ENCODE assay signal across 20 cellular contexts in genomic region chr4:141898336-141898735, GRCh38.
DNase-seq lines count a peak whose midpoint lies in the region; ATAC-seq and TF ChIP-seq lines count a peak whose summit lies in the region.
"Had no signal": no experiment of that assay in that cellular context is flagged by ENCODE, and none has a peak within 500 bp of the region (broad histone marks: within the 10 kb centered on the region; RNA-seq: fewer than 3 reads in every experiment).

No MANE protein-coding gene starts in this region.

- H3K9me3 Mint-ChIP-seq in mesothelial cell of epicardium = peaks cover 4% of the 10 kb centered on the region
- H3K9me3 Mint-ChIP-seq: activated CD4-positive, alpha-beta T cell treated with anti-CD3 and anti-CD28 coated beads, Interleukin-2, amount 10 ng/mL, durations not matched to agents 7 days and 5 days; activated naive CD8-positive, alpha-beta T cell treated with anti-CD3 and anti-CD28 coated beads, Interleukin-2, amount 50 U/mL, for 24 hours; brain; stimulated activated naive CD8-positive, alpha-beta T cell treated with anti-CD3 and anti-CD28 coated beads, Interleukin-15, amount 100 ng/mL, for 72 hours had no signal

- H4K20me1 ChIP-seq in GM23248 (ENCODE audit: insufficient read depth) = no peaks in the 10 kb centered on the region
- H4K20me1 ChIP-seq in OCI-LY3 (ENCODE audit: insufficient read depth, low read length) = no peaks in the 10 kb centered on the region

- H3K79me2 ChIP-seq in GM23248 (ENCODE audit: insufficient read depth) (no peaks in the 10 kb centered on the region), OCI-LY3 (ENCODE audit: low read length) (no peaks in the 10 kb centered on the region)

- H3K4me1 ChIP-seq in GM23248 (ENCODE audit: insufficient read depth) (peaks cover 27% of the 10 kb centered on the region), OCI-LY3 (ENCODE audit: low read length) (peaks cover 19% of the 10 kb centered on the region)
- H3K4me1 ChIP-seq: colonic mucosa, left lung, tibial nerve had no signal

- no peak overlapping the region for H3K4me3 Mint-ChIP-seq in mesothelial cell of epicardium
- H3K4me3 Mint-ChIP-seq: activated CD4-positive, alpha-beta T cell treated with anti-CD3 and anti-CD28 coated beads, Interleukin-2, amount 10 ng/mL, durations not matched to agents 7 days and 5 days; activated naive CD8-positive, alpha-beta T cell treated with anti-CD3 and anti-CD28 coated beads, Interleukin-2, amount 50 U/mL, for 24 hours; brain; CD4-positive, alpha-beta memory T cell; stimulated activated naive CD8-positive, alpha-beta T cell treated with anti-CD3 and anti-CD28 coated beads, Interleukin-15, amount 100 ng/mL, for 72 hours had no signal

- peak overlapping the region; percentile 43 for H3K4me2 ChIP-seq in GM23248 (ENCODE audit: unreplicated experiment)
- H3K4me2 ChIP-seq in OCI-LY3 (ENCODE audit: low read length) = peak overlapping the region; percentile 59

- H3K36me3 ChIP-seq in GM23248 (ENCODE audit: low read depth) (no peaks in the 10 kb centered on the region), OCI-LY3 (replicated peaks; ENCODE audit: low read depth, low read length) (no peaks in the 10 kb centered on the region)
- H3K36me3 ChIP-seq: colonic mucosa, left lung, tibial nerve had no signal

- H3K9ac ChIP-seq in GM23248 = peak overlapping the region; percentile 11; the same call in 1 of the 2 replicates
- no peak overlapping the region for H3K9ac ChIP-seq in OCI-LY3 (ENCODE audit: low read length)

- peak overlapping the region; percentile 90 for H3K27ac Mint-ChIP-seq in mesothelial cell of epicardium
- H3K27ac Mint-ChIP-seq: activated CD4-positive, alpha-beta T cell treated with anti-CD3 and anti-CD28 coated beads, Interleukin-2, amount 10 ng/mL, durations not matched to agents 7 days and 5 days; activated naive CD8-positive, alpha-beta T cell treated with anti-CD3 and anti-CD28 coated beads, Interleukin-2, amount 50 U/mL, for 24 hours; CD4-positive, alpha-beta memory T cell; stimulated activated naive CD8-positive, alpha-beta T cell treated with anti-CD3 and anti-CD28 coated beads, Interleukin-15, amount 100 ng/mL, for 72 hours had no signal

- 10 to 26% methylated on average over 2 of the region's 2 CpGs for WGBS in GM23248 (ENCODE audit: low coverage in 1 of 2, low lambda C conversion rate in 2 of 2, missing lambda C conversion rate in 2 of 2), 2 experiments

- peaks cover 2% of the 10 kb centered on the region for H3K36me3 Mint-ChIP-seq in mesothelial cell of epicardium
- H3K36me3 Mint-ChIP-seq: brain; CD4-positive, alpha-beta memory T cell had no signal

- in situ Hi-C loops in GM23248 (cut with MboI) = no loop called here

- H3K27me3 ChIP-seq in GM23248 (replicated peaks; ENCODE audit: insufficient read depth) (no peaks in the 10 kb centered on the region), OCI-LY3 (ENCODE audit: low read depth, low read length) (no peaks in the 10 kb centered on the region)
- H3K27me3 ChIP-seq: colonic mucosa, left lung, tibial nerve had no signal

- H3K4me3 ChIP-seq in GM23248 (no peak overlapping the region), OCI-LY3 (ENCODE audit: low read length) (peak overlapping the region; percentile 33)
- H3K4me3 ChIP-seq: colonic mucosa, GM12878, left lung, tibial nerve had no signal

- H3K27ac ChIP-seq in GM23248 = no peak overlapping the region
- H3K27ac ChIP-seq in OCI-LY3 (ENCODE audit: low read length) = no peak overlapping the region
- H3K27ac ChIP-seq: colonic mucosa, left lung, tibial nerve had no signal

- peak overlapping the region; percentile 82 for H2AFZ ChIP-seq in GM23248
- peak overlapping the region; percentile 16 for H2AFZ ChIP-seq in OCI-LY3 (ENCODE audit: low read depth, low read length)

- TF ChIP-seq CTCF in OCI-LY3 (IDR thresholded peaks at IDR 0.05; ENCODE audit: low read depth, low read length) = no peak
- no peak for TF ChIP-seq CTCF in mesothelial cell of epicardium (IDR thresholded peaks at IDR 0.05; ENCODE audit: unreplicated experiment)

- H3K27me3 Mint-ChIP-seq in mesothelial cell of epicardium (ENCODE audit: low read depth) = no peaks in the 10 kb centered on the region
- H3K27me3 Mint-ChIP-seq: activated CD4-positive, alpha-beta T cell treated with anti-CD3 and anti-CD28 coated beads, Interleukin-2, amount 10 ng/mL, durations not matched to agents 7 days and 5 days; activated naive CD8-positive, alpha-beta T cell treated with anti-CD3 and anti-CD28 coated beads, Interleukin-2, amount 50 U/mL, for 24 hours had no signal

- H3K4me1 Mint-ChIP-seq in mesothelial cell of epicardium = peaks cover 44% of the 10 kb centered on the region
- H3K4me1 Mint-ChIP-seq: activated CD4-positive, alpha-beta T cell treated with anti-CD3 and anti-CD28 coated beads, Interleukin-2, amount 10 ng/mL, durations not matched to agents 7 days and 5 days; activated naive CD8-positive, alpha-beta T cell treated with anti-CD3 and anti-CD28 coated beads, Interleukin-2, amount 50 U/mL, for 24 hours; brain; stimulated activated naive CD8-positive, alpha-beta T cell treated with anti-CD3 and anti-CD28 coated beads, Interleukin-15, amount 100 ng/mL, for 72 hours had no signal

- peaks cover 7% of the 10 kb centered on the region; the same call in 1 of the 2 replicates for H3F3A ChIP-seq in GM23248 (ENCODE audit: insufficient read depth)

- ATAC-seq in HG03378 (IDR thresholded peaks at IDR 0.05; ENCODE audit: unreplicated experiment) (no peak), HG03097 (IDR thresholded peaks at IDR 0.05; ENCODE audit: low FRiP score, unreplicated experiment) (no peak), HG02678 (IDR thresholded peaks at IDR 0.05; ENCODE audit: unreplicated experiment) (no peak)
- ATAC-seq: activated naive CD8-positive, alpha-beta T cell treated with anti-CD3 and anti-CD28 coated beads, Interleukin-2, amount 50 U/mL, for 24 hours; GM12878; left lung; stimulated activated naive CD8-positive, alpha-beta T cell treated with anti-CD3 and anti-CD28 coated beads, Interleukin-15, amount 100 ng/mL, for 72 hours had no signal

- H3K9me3 ChIP-seq in GM23248 (ENCODE audit: low read depth) (no peaks in the 10 kb centered on the region), OCI-LY3 (ENCODE audit: insufficient read depth, low read length) (no peaks in the 10 kb centered on the region)
- H3K9me3 ChIP-seq: colonic mucosa, left lung, tibial nerve had no signal

- no peaks in the 10 kb centered on the region for H3K9me2 ChIP-seq in GM23248 (ENCODE audit: insufficient read depth)

- DNase-seq in GM23248 (peak; percentile 9), fibroblast of gingiva (ENCODE audit: low read depth) (peak; percentile 19), mesothelial cell of epicardium (ENCODE audit: low spot score in 2 of 2, unreplicated experiment in 2 of 2) (no peak), foreskin melanocyte (no peak)
- DNase-seq: activated CD4-positive, alpha-beta T cell treated with anti-CD3 and anti-CD28 coated beads, Interleukin-2, amount 10 ng/mL, durations not matched to agents 7 days and 5 days; activated naive CD8-positive, alpha-beta T cell treated with anti-CD3 and anti-CD28 coated beads, Interleukin-2, amount 50 U/mL, for 24 hours; CD4-positive, alpha-beta memory T cell; colonic mucosa; left lung; NCI-H1436; NCI-H524 treated with DMSO at 0.1 percent for 48 hours; stimulated activated CD4-positive, alpha-beta T cell treated with anti-CD3 and anti-CD28 coated beads, Interleukin-4, amount 100 ng/mL, for 4 hours; stimulated activated naive CD8-positive, alpha-beta T cell treated with anti-CD3 and anti-CD28 coated beads, Interleukin-15, amount 100 ng/mL, for 72 hours had no signal

Comparison
In these comparisons a context has a peak if more than half of its experiments do, and no peak if none do; other contexts are left out.
1. DNase-seq: peak in GM23248 (single experiment) and fibroblast of gingiva (single experiment); none in mesothelial cell of epicardium (0 of 2) and foreskin melanocyte (single experiment).